ENCODE assay signal across 2 cellular contexts in the genomic region with DNA sequence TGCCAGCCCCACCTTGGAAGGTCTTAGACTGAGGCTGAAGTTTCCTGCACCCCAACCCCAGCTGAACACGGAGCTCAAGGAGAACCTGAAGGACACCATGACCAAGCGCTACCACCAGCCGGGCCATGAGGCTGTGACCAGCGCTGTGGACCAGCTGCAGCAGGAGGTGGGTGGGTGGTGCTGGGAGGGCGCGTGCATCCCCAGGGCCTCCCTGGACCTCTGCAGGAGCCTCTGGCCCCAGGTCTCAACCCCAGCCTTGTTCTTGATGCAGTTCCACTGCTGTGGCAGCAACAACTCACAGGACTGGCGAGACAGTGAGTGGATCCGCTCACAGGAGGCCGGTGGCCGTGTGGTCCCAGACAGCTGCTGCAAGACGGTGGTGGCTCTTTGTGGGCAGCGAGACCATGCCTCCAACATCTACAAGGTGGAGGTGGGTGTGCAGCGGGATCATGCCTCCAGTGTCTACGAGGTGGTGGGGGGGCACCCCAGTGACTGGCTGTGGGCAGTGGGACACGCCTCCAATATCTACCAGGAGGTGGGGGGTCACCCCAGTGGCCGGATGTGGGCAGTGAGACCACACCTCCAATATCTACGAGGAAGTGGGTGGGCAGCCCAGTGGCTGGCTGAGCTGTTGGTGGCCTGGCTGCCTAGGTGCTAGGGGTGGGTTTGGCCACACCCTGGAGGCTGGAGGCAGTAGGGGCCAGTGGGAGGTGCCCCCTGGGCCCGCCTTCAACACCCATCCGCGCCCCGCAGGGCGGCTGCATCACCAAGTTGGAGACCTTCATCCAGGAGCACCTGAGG.
TF ChIP-seq lines count a peak whose summit lies in the region.

No MANE protein-coding gene starts in this region.

TF ChIP-seq in IMR-90, 13 proteins besides CTCF, POLR2A, EP300 and RAD21:
- TF ChIP-seq MXI1 (IDR thresholded peaks at IDR 0.05; ENCODE audit: borderline replicate concordance, low read depth, low read length): no peak
- no peak for TF ChIP-seq CHD1 (IDR thresholded peaks at IDR 0.05; ENCODE audit: low read depth, low read length)
- no peak for TF ChIP-seq NFE2L2 (IDR thresholded peaks at IDR 0.05; ENCODE audit: low read depth, low read length)
- no peak for TF ChIP-seq BHLHE40 (IDR thresholded peaks at IDR 0.05; ENCODE audit: low read depth, low read length)
- no peak for TF ChIP-seq MAFK (IDR thresholded peaks at IDR 0.05; ENCODE audit: low read depth, low read length)
- no peak for TF ChIP-seq RCOR1 (IDR thresholded peaks at IDR 0.05; ENCODE audit: insufficient replicate concordance, low read length)
- no peak for TF ChIP-seq FOS (IDR thresholded peaks at IDR 0.05; ENCODE audit: low read depth, low read length)
- TF ChIP-seq, protein P1, sequence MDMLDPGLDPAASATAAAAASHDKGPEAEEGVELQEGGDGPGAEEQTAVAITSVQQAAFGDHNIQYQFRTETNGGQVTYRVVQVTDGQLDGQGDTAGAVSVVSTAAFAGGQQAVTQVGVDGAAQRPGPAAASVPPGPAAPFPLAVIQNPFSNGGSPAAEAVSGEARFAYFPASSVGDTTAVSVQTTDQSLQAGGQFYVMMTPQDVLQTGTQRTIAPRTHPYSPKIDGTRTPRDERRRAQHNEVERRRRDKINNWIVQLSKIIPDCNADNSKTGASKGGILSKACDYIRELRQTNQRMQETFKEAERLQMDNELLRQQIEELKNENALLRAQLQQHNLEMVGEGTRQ (IDR thresholded peaks at IDR 0.05; ENCODE audit: low read depth, low read length): no peak
- no peak for TF ChIP-seq MAZ (IDR thresholded peaks at IDR 0.05; ENCODE audit: borderline replicate concordance, low read depth, low read length)
- no peak for TF ChIP-seq CEBPB (IDR thresholded peaks at IDR 0.05; ENCODE audit: low read depth, low read length)
- TF ChIP-seq RFX5 (IDR thresholded peaks at IDR 0.05; ENCODE audit: low read depth, low read length): no peak
- TF ChIP-seq, protein P2, sequence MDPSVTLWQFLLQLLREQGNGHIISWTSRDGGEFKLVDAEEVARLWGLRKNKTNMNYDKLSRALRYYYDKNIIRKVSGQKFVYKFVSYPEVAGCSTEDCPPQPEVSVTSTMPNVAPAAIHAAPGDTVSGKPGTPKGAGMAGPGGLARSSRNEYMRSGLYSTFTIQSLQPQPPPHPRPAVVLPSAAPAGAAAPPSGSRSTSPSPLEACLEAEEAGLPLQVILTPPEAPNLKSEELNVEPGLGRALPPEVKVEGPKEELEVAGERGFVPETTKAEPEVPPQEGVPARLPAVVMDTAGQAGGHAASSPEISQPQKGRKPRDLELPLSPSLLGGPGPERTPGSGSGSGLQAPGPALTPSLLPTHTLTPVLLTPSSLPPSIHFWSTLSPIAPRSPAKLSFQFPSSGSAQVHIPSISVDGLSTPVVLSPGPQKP (IDR thresholded peaks at IDR 0.05; ENCODE audit: borderline replicate concordance, low read depth, low read length): no peak
- TF ChIP-seq SMC3 (IDR thresholded peaks at IDR 0.05; ENCODE audit: low read depth, low read length): no peak

TF ChIP-seq in GM12878, 131 proteins besides CTCF, POLR2A, EP300 and RAD21:
- peak; percentile 39; the same call in 1 of the 2 replicates for TF ChIP-seq POLR2AphosphoS5 (IDR thresholded peaks at IDR 0.05; ENCODE audit: low read length)
- TF ChIP-seq, protein P3, sequence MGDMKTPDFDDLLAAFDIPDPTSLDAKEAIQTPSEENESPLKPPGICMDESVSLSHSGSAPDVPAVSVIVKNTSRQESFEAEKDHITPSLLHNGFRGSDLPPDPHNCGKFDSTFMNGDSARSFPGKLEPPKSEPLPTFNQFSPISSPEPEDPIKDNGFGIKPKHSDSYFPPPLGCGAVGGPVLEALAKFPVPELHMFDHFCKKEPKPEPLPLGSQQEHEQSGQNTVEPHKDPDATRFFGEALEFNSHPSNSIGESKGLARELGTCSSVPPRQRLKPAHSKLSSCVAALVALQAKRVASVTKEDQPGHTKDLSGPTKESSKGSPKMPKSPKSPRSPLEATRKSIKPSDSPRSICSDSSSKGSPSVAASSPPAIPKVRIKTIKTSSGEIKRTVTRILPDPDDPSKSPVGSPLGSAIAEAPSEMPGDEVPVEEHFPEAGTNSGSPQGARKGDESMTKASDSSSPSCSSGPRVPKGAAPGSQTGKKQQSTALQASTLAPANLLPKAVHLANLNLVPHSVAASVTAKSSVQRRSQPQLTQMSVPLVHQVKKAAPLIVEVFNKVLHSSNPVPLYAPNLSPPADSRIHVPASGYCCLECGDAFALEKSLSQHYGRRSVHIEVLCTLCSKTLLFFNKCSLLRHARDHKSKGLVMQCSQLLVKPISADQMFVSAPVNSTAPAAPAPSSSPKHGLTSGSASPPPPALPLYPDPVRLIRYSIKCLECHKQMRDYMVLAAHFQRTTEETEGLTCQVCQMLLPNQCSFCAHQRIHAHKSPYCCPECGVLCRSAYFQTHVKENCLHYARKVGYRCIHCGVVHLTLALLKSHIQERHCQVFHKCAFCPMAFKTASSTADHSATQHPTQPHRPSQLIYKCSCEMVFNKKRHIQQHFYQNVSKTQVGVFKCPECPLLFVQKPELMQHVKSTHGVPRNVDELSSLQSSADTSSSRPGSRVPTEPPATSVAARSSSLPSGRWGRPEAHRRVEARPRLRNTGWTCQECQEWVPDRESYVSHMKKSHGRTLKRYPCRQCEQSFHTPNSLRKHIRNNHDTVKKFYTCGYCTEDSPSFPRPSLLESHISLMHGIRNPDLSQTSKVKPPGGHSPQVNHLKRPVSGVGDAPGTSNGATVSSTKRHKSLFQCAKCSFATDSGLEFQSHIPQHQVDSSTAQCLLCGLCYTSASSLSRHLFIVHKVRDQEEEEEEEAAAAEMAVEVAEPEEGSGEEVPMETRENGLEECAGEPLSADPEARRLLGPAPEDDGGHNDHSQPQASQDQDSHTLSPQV (IDR thresholded peaks at IDR 0.05): no peak
